In genomic region chr7:76283254-76284159, GRCh38 we compare ENCODE assay signal across 12 cellular contexts. TPM values are rescaled to one million over a fixed set of nuclear protein-coding genes. Genes with fewer than 3 reads are reported as not detected.
DNase-seq lines count a peak whose midpoint lies in the region; ATAC-seq and TF ChIP-seq lines count a peak whose summit lies in the region.
"Had no signal": no experiment of that assay in that cellular context is flagged by ENCODE, and none has a peak within 500 bp of the region (broad histone marks: within the 10 kb centered on the region; RNA-seq: fewer than 3 reads in every experiment).

No MANE protein-coding gene starts in this region.

- CTCF ChIA-PET in T-cell (lab: Charles Lee): no interaction called here

- H3K27me3 Mint-ChIP-seq in T-helper 2 cell treated with Interferon-gamma antibody and Interleukin-4, amounts not matched to agents 5 μg/mL and 100 μg/mL, for 36 hours (ENCODE audit: low read depth): peaks cover 46% of the 10 kb centered on the region
- peaks cover 31 to 39% of the 10 kb centered on the region in 2 donors for H3K27me3 Mint-ChIP-seq in T-cell

- no peak overlapping the region for H3K27ac Mint-ChIP-seq in T-helper 2 cell treated with Interferon-gamma antibody and Interleukin-4, amounts not matched to agents 5 μg/mL and 100 μg/mL, for 36 hours
- H3K27ac Mint-ChIP-seq in T-cell: peak overlapping the region in 1 of 2 donors; percentile 17

- POLR2A ChIA-PET in T-cell (lab: Charles Lee): interaction anchor here in 1 of 2 donors (0.5 to 0.7 kb wide), 4 partner anchors 12 to 930 kb away, joined by 3 to 8 read pairs (median 4); no protein-coding TSS in a partner anchor

- no peak for TF ChIP-seq EP300 in transverse colon (IDR thresholded peaks at IDR 0.05; ENCODE audit: low read depth)

- H3K36me3 Mint-ChIP-seq in T-helper 2 cell treated with Interferon-gamma antibody and Interleukin-4, amounts not matched to agents 5 μg/mL and 100 μg/mL, for 36 hours (ENCODE audit: low read depth): peaks cover 2% of the 10 kb centered on the region
- H3K36me3 Mint-ChIP-seq in T-cell: no peaks in the 10 kb centered on the region

- WGBS in iPS DF 6.9 (ENCODE audit: insufficient coverage, insufficient read length): no CpG with 5 or more reads among the region's 17 CpGs
- WGBS in smooth muscle cell (ENCODE audit: low lambda C conversion rate): 72% methylated on average over 12 of the region's 17 CpGs
- whole genome bisulfite sequencing in transverse colon (ENCODE audit: low coverage in 1 of 2), 2 donors: 64 to 97% methylated on average over 4 to 17 of the region's 17 CpGs

- H3K4me3 ChIP-seq in iPS DF 6.9 (ENCODE audit: low read length) (peak overlapping the region; percentile 64; the same call in 1 of the 2 replicates), smooth muscle cell (peak overlapping the region; percentile 63), transverse colon (peak overlapping the region in 1 of 4 donors; percentile 42)

- DNase-seq in T-helper 2 cell treated with Interferon-gamma antibody and Interleukin-4, amounts not matched to agents 5 μg/mL and 100 μg/mL, for 36 hours (ENCODE audit: low spot score): no peak
- DNase-seq in T-helper 2 cell: no peak
- DNase-seq in T-cell: no peak
- no peak for DNase-seq in iPS DF 6.9 (ENCODE audit: low read depth, low spot score)
- DNase-seq in smooth muscle cell (lab: John Stamatoyannopoulos, UW; ENCODE audit: unreplicated experiment): no peak
- DNase-seq in NCI-H1105 treated with DMSO at 0.1 percent for 48 hours (lab: John Stamatoyannopoulos, UW): no peak
- DNase-seq in NCI-H2227 (lab: John Stamatoyannopoulos, UW; ENCODE audit: unreplicated experiment): no peak
- no peak for DNase-seq in transverse colon
- DNase-seq: 8988T, Karpas-422, lower lobe of right lung, NCI-H446 treated with DMSO at 0.1 percent for 48 hours had no signal

- no peak for ATAC-seq in T-cell (replicated peaks in 1 of 4)

- H3K9ac ChIP-seq in smooth muscle cell (ENCODE audit: low read depth): no peak overlapping the region

- peak overlapping the region; percentile 87 for H3K4me2 ChIP-seq in smooth muscle cell

- TF ChIP-seq CTCF in smooth muscle cell (IDR thresholded peaks at IDR 0.05; ENCODE audit: borderline replicate concordance, insufficient read depth, poor library complexity, severe bottlenecking) (no peak), transverse colon (IDR thresholded peaks at IDR 0.05) (no peak)

- TF ChIP-seq POLR2A in transverse colon (IDR thresholded peaks at IDR 0.05): no peak

- no peaks in the 10 kb centered on the region for H3F3A ChIP-seq in smooth muscle cell (ENCODE audit: low read depth)

- no peaks in the 10 kb centered on the region for H3K79me2 ChIP-seq in smooth muscle cell (ENCODE audit: low read depth)

- intact Hi-C loops in transverse colon (cut with DNase I; ENCODE audit: low total_unique reads): no loop called here

- no peaks in the 10 kb centered on the region for H3K9me3 ChIP-seq in iPS DF 6.9 (ENCODE audit: control insufficient read depth, insufficient read depth, low read length)
- H3K9me3 ChIP-seq in smooth muscle cell (replicated peaks; ENCODE audit: low read depth): no peaks in the 10 kb centered on the region
- H3K9me3 ChIP-seq in transverse colon: no peaks in the 10 kb centered on the region
- H3K9me3 ChIP-seq: lower lobe of right lung had no signal

- H3K4me1 Mint-ChIP-seq in T-helper 2 cell treated with Interferon-gamma antibody and Interleukin-4, amounts not matched to agents 5 μg/mL and 100 μg/mL, for 36 hours (ENCODE audit: low read depth): peaks cover 14% of the 10 kb centered on the region
- peaks cover 9 to 22% (median 17%) of the 10 kb centered on the region in 3 donors for H3K4me1 Mint-ChIP-seq in T-cell

- H4K20me1 ChIP-seq in smooth muscle cell (ENCODE audit: low read depth): no peaks in the 10 kb centered on the region

- peaks cover 7% of the 10 kb centered on the region; the same call in 1 of the 2 replicates for H3K36me3 ChIP-seq in iPS DF 6.9 (ENCODE audit: control insufficient read depth, insufficient read depth, low read length)
- no peaks in the 10 kb centered on the region for H3K36me3 ChIP-seq in smooth muscle cell (ENCODE audit: low read depth)
- H3K36me3 ChIP-seq in transverse colon: no peaks in the 10 kb centered on the region
- H3K36me3 ChIP-seq: lower lobe of right lung had no signal

- no peak overlapping the region for H3K27ac ChIP-seq in iPS DF 6.9 (ENCODE audit: low read length)
- H3K27ac ChIP-seq in smooth muscle cell (ENCODE audit: low read depth): no peak overlapping the region
- no peak overlapping the region for H3K27ac ChIP-seq in transverse colon
- H3K27ac ChIP-seq: lower lobe of right lung had no signal

- no peaks in the 10 kb centered on the region for H3K4me1 ChIP-seq in iPS DF 6.9 (ENCODE audit: control insufficient read depth, insufficient read depth, low read length)
- H3K4me1 ChIP-seq in smooth muscle cell (ENCODE audit: low read depth): no peaks in the 10 kb centered on the region
- H3K4me1 ChIP-seq in transverse colon: peaks cover 5 to 28% (median 17%) of the 10 kb centered on the region in 4 donors
- H3K4me1 ChIP-seq: lower lobe of right lung had no signal

- peak overlapping the region; percentile 65 for H3K4me3 Mint-ChIP-seq in T-helper 2 cell treated with Interferon-gamma antibody and Interleukin-4, amounts not matched to agents 5 μg/mL and 100 μg/mL, for 36 hours
- H3K4me3 Mint-ChIP-seq in T-cell: peak overlapping the region; percentile 57 to 68 (median 66)

- H3K27me3 ChIP-seq in iPS DF 6.9 (ENCODE audit: control insufficient read depth, insufficient read depth, low read length) (peaks cover 6% of the 10 kb centered on the region; the same call in 1 of the 2 replicates), smooth muscle cell (ENCODE audit: low read depth) (peaks cover 14% of the 10 kb centered on the region), transverse colon (peaks cover 68% of the 10 kb centered on the region)

- H2AFZ ChIP-seq in smooth muscle cell (ENCODE audit: low read depth): no peak overlapping the region

- no peaks in the 10 kb centered on the region for H3K9me3 Mint-ChIP-seq in T-helper 2 cell treated with Interferon-gamma antibody and Interleukin-4, amounts not matched to agents 5 μg/mL and 100 μg/mL, for 36 hours
- no peaks in the 10 kb centered on the region for H3K9me3 Mint-ChIP-seq in T-cell

- in situ Hi-C loops in transverse colon (cut with MboI; ENCODE audit: low pct_ligation_motif_present in 1 of 4, low pct_unique_long_range_greater_than_20kb in 1 of 4, low sequenced_read_pairs in 3 of 4): no loop called here

RNA-seq across cellular contexts. Expression of gene HSPB1, which starts 19.0 kb away (rescaled TPM):
- total RNA-seq in T-cell (10 to 100 TPM; 38.1 to 43.6 (median 40.1) TPM), smooth muscle cell (374 and 484 TPM in 2 replicates), transverse colon (1,000 to 10,000 TPM in 1 of 4 donors, 100 to 1,000 TPM in 3; 387 to 1,086 (median 519) TPM)
- polyA plus RNA-seq in smooth muscle cell: 1,842 and 2,006 TPM in 2 replicates
